1 cellular context compared by ENCODE assay signal in genomic region chr6:26028753-26029569, GRCh38.
TF ChIP-seq lines count a peak whose summit lies in the region.

No MANE protein-coding gene starts in this region.

TF ChIP-seq in SK-N-SH, 30 proteins besides CTCF, POLR2A, EP300 and RAD21 (continued from another document):
- TF ChIP-seq RFX5 (IDR thresholded peaks at IDR 0.05; ENCODE audit: low read length) (no peak), GATA2 (CRISPR knock-in tag; IDR thresholded peaks at IDR 0.05) (no peak), SMC3 (IDR thresholded peaks at IDR 0.05; ENCODE audit: low read depth, low read length) (no peak), MAX (IDR thresholded peaks at IDR 0.05; ENCODE audit: low read depth) (no peak), TEAD4 (IDR thresholded peaks at IDR 0.05; ENCODE audit: borderline replicate concordance, insufficient read depth) (no peak), REST (IDR thresholded peaks at IDR 0.05; ENCODE audit: low read depth, low read length) (no peak), ZBTB33 (IDR thresholded peaks at IDR 0.05; ENCODE audit: borderline replicate concordance, low read depth) (no peak), GABPA (IDR thresholded peaks at IDR 0.05; ENCODE audit: low read depth) (no peak), EZH2phosphoT487 (IDR thresholded peaks at IDR 0.05; ENCODE audit: borderline replicate concordance, low read depth) (no peak), TAF1 (IDR thresholded peaks at IDR 0.05; ENCODE audit: borderline replicate concordance, low read depth, low read length) (no peak), SIN3A (IDR thresholded peaks at IDR 0.05; ENCODE audit: borderline replicate concordance, low read depth, low read length) (no peak), MEF2A (IDR thresholded peaks at IDR 0.05; ENCODE audit: borderline replicate concordance, low read depth) (no peak), ELF1 (IDR thresholded peaks at IDR 0.05) (no peak), NFIC (IDR thresholded peaks at IDR 0.05; ENCODE audit: borderline replicate concordance) (no peak), FOXJ3 (CRISPR knock-in tag; IDR thresholded peaks at IDR 0.05) (no peak), USF2 (IDR thresholded peaks at IDR 0.05; ENCODE audit: borderline replicate concordance, low read depth, low read length) (no peak), POLR2AphosphoS5 (IDR thresholded peaks at IDR 0.05; ENCODE audit: low read depth, low read length) (no peak), NRF1 (IDR thresholded peaks at IDR 0.05; ENCODE audit: low read depth, low read length) (no peak)
